In genomic region chr17:42428141-42428944, GRCh38 we compare ENCODE assay signal across 8 cellular contexts. TPM values are rescaled to one million over a fixed set of nuclear protein-coding genes. Genes with fewer than 3 reads are reported as not detected.
A peak's percentile ranks its signal among the peaks of the same experiment; 100 is the strongest.
DNase-seq lines count a peak whose midpoint lies in the region; ATAC-seq and TF ChIP-seq lines count a peak whose summit lies in the region.

No MANE protein-coding gene starts in this region.

- H3K27me3 ChIP-seq in trophoblast cell (ENCODE audit: insufficient read depth, low read length) = no peaks in the 10 kb centered on the region

- H3K36me3 Mint-ChIP-seq in activated T-helper 2 cell treated with anti-CD3 and anti-CD28 coated beads, Interferon-gamma antibody, Interleukin-2, Interleukin-4, amounts not matched to agents 10 μg/mL and 5 μg/mL and 100 μg/mL, durations not matched to agents 14 hours and 24 hours and 36 hours (ENCODE audit: low read depth) = no peaks in the 10 kb centered on the region

- no peaks in the 10 kb centered on the region for H3K36me3 ChIP-seq in trophoblast cell (ENCODE audit: control insufficient read depth in 1 of 2, insufficient read depth in 2 of 2, low read length in 2 of 2)

- H2AK5ac ChIP-seq in trophoblast cell (ENCODE audit: low read length) = no peak overlapping the region

- H2AFZ ChIP-seq in trophoblast cell (ENCODE audit: insufficient read depth, low read length, poor library complexity) = no peak overlapping the region

- H2BK12ac ChIP-seq in trophoblast cell (ENCODE audit: low read length) = no peak overlapping the region

- peak overlapping the region; percentile 29 for H2BK120ac ChIP-seq in trophoblast cell (ENCODE audit: insufficient read depth, low read length, poor library complexity)

- no peak overlapping the region for H4K8ac ChIP-seq in trophoblast cell (ENCODE audit: low read depth, low read length)

- DNase-seq in AG10803 (ENCODE audit: low read depth) = peak; percentile 99
- peak; percentile 43 for DNase-seq in GM10266 (ENCODE audit: extremely low spot score)
- DNase-seq in NCI-H2196 treated with DMSO at 0.1 percent for 48 hours (lab: John Stamatoyannopoulos, UW; ENCODE audit: unreplicated experiment) = peak; percentile 19
- peak; percentile 31 for DNase-seq in activated naive CD4-positive, alpha-beta T cell treated with anti-CD3 and anti-CD28 coated beads, Interleukin-2, amount 50 U/mL, for 16 hours
- peak in 39 of 42 donors; percentile 40 to 90 (median 69) for DNase-seq in head of caudate nucleus
- DNase-seq in trophoblast cell = peak; percentile 92 to 98
- no peak for DNase-seq in activated T-helper 2 cell treated with anti-CD3 and anti-CD28 coated beads, Interferon-gamma antibody, Interleukin-2, Interleukin-4, amounts not matched to agents 10 μg/mL and 5 μg/mL and 100 μg/mL, durations not matched to agents 14 hours and 24 hours and 36 hours (ENCODE audit: low spot score)

- no peaks in the 10 kb centered on the region for H3K4me1 Mint-ChIP-seq in activated T-helper 2 cell treated with anti-CD3 and anti-CD28 coated beads, Interferon-gamma antibody, Interleukin-2, Interleukin-4, amounts not matched to agents 10 μg/mL and 5 μg/mL and 100 μg/mL, durations not matched to agents 14 hours and 24 hours and 36 hours (ENCODE audit: low read depth)

- H3K27ac ChIP-seq in trophoblast cell (ENCODE audit: low read depth, low read length) = peak overlapping the region; percentile 37

- peaks cover 4 to 12% of the 10 kb centered on the region in 2 experiments for H3K4me1 ChIP-seq in trophoblast cell (ENCODE audit: control insufficient read depth in 1 of 2, insufficient read depth in 2 of 2, low read length in 2 of 2)

- H3K4me3 ChIP-seq in AG10803 (ENCODE audit: low read length) (no peak overlapping the region), trophoblast cell (ENCODE audit: low read depth, low read length) (no peak overlapping the region)

- H3K4ac ChIP-seq in trophoblast cell (ENCODE audit: low read depth, low read length) = no peak overlapping the region

- H3K79me2 ChIP-seq in trophoblast cell (ENCODE audit: control insufficient read depth, insufficient read depth, low read length, poor library complexity) = no peaks in the 10 kb centered on the region

- H3K23ac ChIP-seq in trophoblast cell (ENCODE audit: low read length) = no peak overlapping the region

- WGBS in trophoblast cell (ENCODE audit: extremely low coverage, insufficient coverage, insufficient read length) = no CpG with 5 or more reads among the region's 4 CpGs

- no peaks in the 10 kb centered on the region for H3K9me3 Mint-ChIP-seq in activated T-helper 2 cell treated with anti-CD3 and anti-CD28 coated beads, Interferon-gamma antibody, Interleukin-2, Interleukin-4, amounts not matched to agents 10 μg/mL and 5 μg/mL and 100 μg/mL, durations not matched to agents 14 hours and 24 hours and 36 hours

- no peaks in the 10 kb centered on the region for H3K9me3 ChIP-seq in trophoblast cell (ENCODE audit: insufficient read depth, low read depth, low read length)

- no peak for ATAC-seq in HG03565 (IDR thresholded peaks at IDR 0.05; ENCODE audit: unreplicated experiment)

- no peak overlapping the region for H4K12ac ChIP-seq in trophoblast cell (ENCODE audit: low read depth, low read length)

- H3K4me3 Mint-ChIP-seq in activated T-helper 2 cell treated with anti-CD3 and anti-CD28 coated beads, Interferon-gamma antibody, Interleukin-2, Interleukin-4, amounts not matched to agents 10 μg/mL and 5 μg/mL and 100 μg/mL, durations not matched to agents 14 hours and 24 hours and 36 hours (ENCODE audit: low read depth) = no peak overlapping the region

- peak overlapping the region; percentile 5 for H3K9ac ChIP-seq in trophoblast cell (ENCODE audit: low read length)

- peak overlapping the region; percentile 26 for H3K14ac ChIP-seq in trophoblast cell (ENCODE audit: low read length)

- H3K27me3 Mint-ChIP-seq in activated T-helper 2 cell treated with anti-CD3 and anti-CD28 coated beads, Interferon-gamma antibody, Interleukin-2, Interleukin-4, amounts not matched to agents 10 μg/mL and 5 μg/mL and 100 μg/mL, durations not matched to agents 14 hours and 24 hours and 36 hours (ENCODE audit: low read depth) = peaks cover 43% of the 10 kb centered on the region

- no peak overlapping the region for H3K27ac Mint-ChIP-seq in activated T-helper 2 cell treated with anti-CD3 and anti-CD28 coated beads, Interferon-gamma antibody, Interleukin-2, Interleukin-4, amounts not matched to agents 10 μg/mL and 5 μg/mL and 100 μg/mL, durations not matched to agents 14 hours and 24 hours and 36 hours

- H4K91ac ChIP-seq in trophoblast cell (ENCODE audit: low read depth, low read length) = no peak overlapping the region

- no peak overlapping the region for H2BK5ac ChIP-seq in trophoblast cell (ENCODE audit: low read depth, low read length, poor library complexity)

- TF ChIP-seq CTCF in AG10803 (conservative IDR thresholded peaks at IDR 0.05; ENCODE audit: low read length) (peak; percentile 94), GM10266 (IDR thresholded peaks at IDR 0.05; ENCODE audit: control insufficient read depth, insufficient read depth, low read depth, missing control alignments) (peak; percentile 72)

- H3K18ac ChIP-seq in trophoblast cell (ENCODE audit: low read length) = no peak overlapping the region

- H3K4me2 ChIP-seq in trophoblast cell (ENCODE audit: low read length) = no peak overlapping the region

- intact Hi-C loops in head of caudate nucleus (cut with DNase I) = loop anchor here (10.0 kb wide), 1 partner anchor 86 kb away; no protein-coding TSS in a partner anchor
- intact Hi-C loops in activated T-helper 2 cell treated with anti-CD3 and anti-CD28 coated beads, Interferon-gamma antibody, Interleukin-2, Interleukin-4, amounts not matched to agents 10 μg/mL and 5 μg/mL and 100 μg/mL, durations not matched to agents 14 hours and 24 hours and 36 hours (cut with micrococcal nuclease) = loop anchor here (2.0 kb wide), 1 partner anchor 88 kb away; no protein-coding TSS in a partner anchor

- H3K79me1 ChIP-seq in trophoblast cell (ENCODE audit: low read length) = no peaks in the 10 kb centered on the region

RNA-seq across cellular contexts. Expression of gene CAVIN1, which starts 5.3 kb away (rescaled TPM):
- polyA plus RNA-seq in trophoblast cell (2013) = 41.6 and 44.0 TPM in 2 replicates
- 3.5 and 3.8 TPM in 2 replicates for total RNA-seq in activated T-helper 2 cell treated with anti-CD3 and anti-CD28 coated beads, Interferon-gamma antibody, Interleukin-2, Interleukin-4, amounts not matched to agents 10 μg/mL and 5 μg/mL and 100 μg/mL, durations not matched to agents 14 hours and 24 hours and 36 hours

RNA-seq across cellular contexts. Expression of gene ATP6V0A1, which starts 30.3 kb away (rescaled TPM):
- 62.3 and 70.2 TPM in 2 replicates for polyA plus RNA-seq in trophoblast cell (2013)
- total RNA-seq in activated T-helper 2 cell treated with anti-CD3 and anti-CD28 coated beads, Interferon-gamma antibody, Interleukin-2, Interleukin-4, amounts not matched to agents 10 μg/mL and 5 μg/mL and 100 μg/mL, durations not matched to agents 14 hours and 24 hours and 36 hours = 16.0 and 17.5 TPM in 2 replicates

RNA-seq across cellular contexts. Expression of gene STAT3, which starts 40.1 kb away (rescaled TPM):
- polyA plus RNA-seq in trophoblast cell (2013) = 30.4 and 32.5 TPM in 2 replicates
- 250 and 262 TPM in 2 replicates for total RNA-seq in activated T-helper 2 cell treated with anti-CD3 and anti-CD28 coated beads, Interferon-gamma antibody, Interleukin-2, Interleukin-4, amounts not matched to agents 10 μg/mL and 5 μg/mL and 100 μg/mL, durations not matched to agents 14 hours and 24 hours and 36 hours
